In genomic region chr6:20211941-20212391, GRCh38 we compare ENCODE assay signal across 8 cellular contexts. TPM values are rescaled to one million over a fixed set of nuclear protein-coding genes. Genes with fewer than 3 reads are reported as not detected.
DNase-seq lines count a peak whose midpoint lies in the region; ATAC-seq and TF ChIP-seq lines count a peak whose summit lies in the region.

No MANE protein-coding gene starts in this region.

- H3K4me1 Mint-ChIP-seq in CD14-positive monocyte: peaks cover 61% of the 10 kb centered on the region
- H3K4me1 Mint-ChIP-seq in T-helper 17 cell: peaks cover 36% of the 10 kb centered on the region
- H3K4me1 Mint-ChIP-seq in naive thymus-derived CD4-positive, alpha-beta T cell: peaks cover 18 to 46% (median 34%) of the 10 kb centered on the region in 7 donors

- POLR2A ChIA-PET in naive thymus-derived CD4-positive, alpha-beta T cell (lab: Charles Lee): interaction anchor here (0.7 to 1.1 kb wide), 2 partner anchors 13 to 158 kb away, joined by 3 to 4 read pairs; no protein-coding TSS in a partner anchor

- ATAC-seq in GM19463 (IDR thresholded peaks at IDR 0.05; ENCODE audit: unreplicated experiment): peak; percentile 17
- peak; percentile 23 for ATAC-seq in HG03521 (IDR thresholded peaks at IDR 0.05; ENCODE audit: unreplicated experiment)
- peak; percentile 34 for ATAC-seq in T-helper 17 cell
- ATAC-seq in naive thymus-derived CD4-positive, alpha-beta T cell: peak; percentile 51

- DNase-seq in CD14-positive monocyte (ENCODE audit: low spot score): no peak
- peak in 2 of 3 donors; percentile 26 to 37 for DNase-seq in T-helper 17 cell
- DNase-seq in naive thymus-derived CD4-positive, alpha-beta T cell: peak in 7 of 9 donors; percentile 14 to 37 (median 33)
- no peak for DNase-seq in effector CD8-positive, alpha-beta T cell (lab: John Stamatoyannopoulos, UW)
- no peak for DNase-seq in NCI-H2081 treated with DMSO at 0.1 percent for 48 hours (lab: John Stamatoyannopoulos, UW)

- WGBS in esophagus, 2 donors: 0% methylated on average over 32 to 37 of the region's 37 CpGs

- intact Hi-C loops in CD14-positive monocyte (cut with micrococcal nuclease): loop anchor here in 1 of 2 donors (5.0 to 10.0 kb wide), 2 partner anchors 45 to 87 kb away; no protein-coding TSS in a partner anchor
- intact Hi-C loops in naive thymus-derived CD4-positive, alpha-beta T cell (cut with micrococcal nuclease): loop anchor here (1.0 to 5.0 kb wide), 13 partner anchors 10 to 1380 kb away; partner anchors contain the start of genes CDKAL1 (in 2 of the 2), E2F3 (in 1 of the 2) and SOX4 (in 1 of the 2)

- peak overlapping the region; percentile 92 to 98 for H3K4me3 Mint-ChIP-seq in CD14-positive monocyte
- peak overlapping the region; percentile 96 for H3K4me3 Mint-ChIP-seq in T-helper 17 cell
- H3K4me3 Mint-ChIP-seq in naive thymus-derived CD4-positive, alpha-beta T cell: peak overlapping the region; percentile 82 to 99 (median 92)

- H3K9me3 Mint-ChIP-seq in CD14-positive monocyte: no peaks in the 10 kb centered on the region
- H3K9me3 Mint-ChIP-seq in naive thymus-derived CD4-positive, alpha-beta T cell: no peaks in the 10 kb centered on the region

- H3K27me3 Mint-ChIP-seq in CD14-positive monocyte (ENCODE audit: low read depth in 3 of 3) (peaks cover 0 to 1% (median 0%) of the 10 kb centered on the region in 3 donors), T-helper 17 cell (no peaks in the 10 kb centered on the region)
- peaks cover 0 to 5% (median 0%) of the 10 kb centered on the region in 5 donors for H3K27me3 Mint-ChIP-seq in naive thymus-derived CD4-positive, alpha-beta T cell

- H3K36me3 ChIP-seq in esophagus (ENCODE audit: control insufficient read depth in 2 of 2, insufficient read depth in 2 of 2, low read length in 1 of 2): no peaks in the 10 kb centered on the region
- no peaks in the 10 kb centered on the region for H3K36me3 ChIP-seq in naive thymus-derived CD4-positive, alpha-beta T cell (ENCODE audit: control insufficient read depth in 2 of 3, insufficient read depth in 3 of 3, low read length in 3 of 3)

- no peak for TF ChIP-seq CTCF in CD14-positive monocyte (IDR thresholded peaks at IDR 0.05)

- H3K27ac ChIP-seq in esophagus (ENCODE audit: low read depth in 2 of 2, low read length in 1 of 2): peak overlapping the region; percentile 80 to 93
- peak overlapping the region; percentile 57 for H3K27ac ChIP-seq in naive thymus-derived CD4-positive, alpha-beta T cell (ENCODE audit: low read depth, low read length)

- H3K9me3 ChIP-seq in T-helper 17 cell (ENCODE audit: control insufficient read depth, low read length, poor library complexity, severe bottlenecking) (no peaks in the 10 kb centered on the region), esophagus (ENCODE audit: control insufficient read depth in 2 of 2, insufficient read depth in 1 of 2, low read depth in 1 of 2, low read length in 1 of 2) (no peaks in the 10 kb centered on the region)
- no peaks in the 10 kb centered on the region for H3K9me3 ChIP-seq in naive thymus-derived CD4-positive, alpha-beta T cell (ENCODE audit: control insufficient read depth in 2 of 3, low read length in 3 of 3)

- H3K4me1 ChIP-seq in esophagus (ENCODE audit: control insufficient read depth in 2 of 2, insufficient read depth in 2 of 2, low read length in 1 of 2): peaks cover 0 to 5% of the 10 kb centered on the region in 2 donors
- H3K4me1 ChIP-seq in naive thymus-derived CD4-positive, alpha-beta T cell (ENCODE audit: control insufficient read depth in 2 of 2, insufficient read depth in 2 of 2, low read length in 2 of 2): peaks cover 14 to 20% of the 10 kb centered on the region in 2 donors

- H3K4me3 ChIP-seq in esophagus (ENCODE audit: low read depth in 1 of 2, low read length in 2 of 2): peak overlapping the region; percentile 63 to 74
- peak overlapping the region; percentile 73 for H3K4me3 ChIP-seq in naive thymus-derived CD4-positive, alpha-beta T cell (ENCODE audit: low read length)

- no peaks in the 10 kb centered on the region for H3K27me3 ChIP-seq in esophagus (ENCODE audit: control insufficient read depth in 1 of 2, insufficient read depth in 2 of 2, low read length in 2 of 2)
- H3K27me3 ChIP-seq in naive thymus-derived CD4-positive, alpha-beta T cell (ENCODE audit: control insufficient read depth in 2 of 2, insufficient read depth in 2 of 2, low read length in 2 of 2): no peaks in the 10 kb centered on the region

- H3K27ac Mint-ChIP-seq in CD14-positive monocyte: peak overlapping the region; percentile 87 to 94 (median 93)
- peak overlapping the region; percentile 99 for H3K27ac Mint-ChIP-seq in T-helper 17 cell
- H3K27ac Mint-ChIP-seq in naive thymus-derived CD4-positive, alpha-beta T cell: peak overlapping the region; percentile 33 to 94 (median 83)

- CTCF ChIA-PET in naive thymus-derived CD4-positive, alpha-beta T cell (lab: Charles Lee): interaction anchor here (0.9 kb wide), 1 partner anchor 8 kb away, joined by 3 read pairs; no protein-coding TSS in a partner anchor

- H3K36me3 Mint-ChIP-seq in CD14-positive monocyte (no peaks in the 10 kb centered on the region), T-helper 17 cell (ENCODE audit: low read depth) (no peaks in the 10 kb centered on the region)
- no peaks in the 10 kb centered on the region for H3K36me3 Mint-ChIP-seq in naive thymus-derived CD4-positive, alpha-beta T cell

RNA-seq across cellular contexts. Expression of gene MBOAT1, which starts 0.3 kb away (rescaled TPM):
- polyA plus RNA-seq in CD14-positive monocyte (1 to 10 TPM; 6.8 to 8.1 TPM), esophagus (1 to 10 TPM; 5.9 to 6.6 TPM)
- total RNA-seq in T-helper 17 cell: 10 to 100 TPM; 20.6 to 25.9 TPM
- 10 to 100 TPM in 3 of 5 experiments, 1 to 10 TPM in 2; 6.2 to 24.7 (median 10.0) TPM for total RNA-seq in naive thymus-derived CD4-positive, alpha-beta T cell
- polyA plus RNA-seq in naive thymus-derived CD4-positive, alpha-beta T cell: 1 to 10 TPM in 1 of 2 donors, under 1 TPM in 1; 0.84 to 1.0 TPM

Comparison
In these comparisons a context has a peak if more than half of its experiments do, and no peak if none do; other contexts are left out.
1. DNase-seq: peak in T-helper 17 cell (2 of 3) and naive thymus-derived CD4-positive, alpha-beta T cell (7 of 9); none in CD14-positive monocyte (single experiment), effector CD8-positive, alpha-beta T cell (single experiment) and NCI-H2081 treated with DMSO at 0.1 percent for 48 hours (single experiment).
2. Peak in every context shown above with its lines, with median percentiles within 50 percentile points of each other: H3K27ac Mint-ChIP-seq, H3K4me3 Mint-ChIP-seq and ATAC-seq.